ENCODE assay signal across 9 cellular contexts in the genomic region with DNA sequence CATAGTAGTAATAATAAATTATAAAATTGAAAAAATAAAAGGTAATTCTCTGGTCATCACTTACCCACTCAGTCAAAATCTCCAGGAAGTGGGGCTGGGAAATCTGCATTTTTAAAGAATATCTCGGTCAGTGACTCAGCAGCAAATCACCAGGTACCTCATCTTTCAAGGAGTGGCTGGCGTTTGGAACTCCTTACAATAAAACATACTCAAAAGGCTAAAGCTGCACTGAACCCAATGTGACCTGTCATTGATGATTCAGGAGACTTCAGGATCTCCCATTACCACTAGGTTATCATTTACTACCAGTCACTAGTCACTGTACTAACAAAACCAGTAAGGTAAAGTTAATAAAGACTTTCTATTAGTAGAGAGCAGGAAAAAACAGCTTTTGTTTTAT. TPM values are rescaled to one million over a fixed set of nuclear protein-coding genes. Genes with fewer than 3 reads are reported as not detected.
A peak's percentile ranks its signal among the peaks of the same experiment; 100 is the strongest.
DNase-seq lines count a peak whose midpoint lies in the region; ATAC-seq and TF ChIP-seq lines count a peak whose summit lies in the region.
"Had no signal": no experiment of that assay in that cellular context is flagged by ENCODE, and none has a peak within 500 bp of the region (broad histone marks: within the 10 kb centered on the region; RNA-seq: fewer than 3 reads in every experiment).

No MANE protein-coding gene starts in this region.

- H3K36me3 Mint-ChIP-seq in mesothelial cell of epicardium: no peaks in the 10 kb centered on the region

- no peaks in the 10 kb centered on the region for H3K9me3 ChIP-seq in SJCRH30 (replicated peaks)

- no peak for TF ChIP-seq CTCF in mesothelial cell of epicardium (IDR thresholded peaks at IDR 0.05; ENCODE audit: unreplicated experiment)

- no peak overlapping the region for H3K27ac ChIP-seq in SJCRH30

- DNase-seq in EH (ENCODE audit: low read depth) (peak; percentile 55), HT1080 (ENCODE audit: low read depth) (peak; percentile 93), astrocyte of the hippocampus (ENCODE audit: low read depth, low spot score) (peak; percentile 60), mesothelial cell of epicardium (ENCODE audit: low spot score in 2 of 2, unreplicated experiment in 2 of 2) (no peak), SJCRH30 (no peak)
- DNase-seq: Right ventricle myocardium superior had no signal

- peaks cover 26% of the 10 kb centered on the region for H3K4me1 ChIP-seq in SJCRH30

- H3K27ac Mint-ChIP-seq in mesothelial cell of epicardium: peak overlapping the region; percentile 9

- no peaks in the 10 kb centered on the region for H3K27me3 ChIP-seq in SJCRH30

- no peak overlapping the region for H3K4me3 Mint-ChIP-seq in mesothelial cell of epicardium

- peaks cover 46% of the 10 kb centered on the region for H3K4me1 Mint-ChIP-seq in mesothelial cell of epicardium

- no peaks in the 10 kb centered on the region for H3K36me3 ChIP-seq in SJCRH30

- H3K4me3 ChIP-seq in SJCRH30: no peak overlapping the region

- H3K27me3 Mint-ChIP-seq in mesothelial cell of epicardium (ENCODE audit: low read depth): no peaks in the 10 kb centered on the region

- no peaks in the 10 kb centered on the region for H3K9me3 Mint-ChIP-seq in mesothelial cell of epicardium

- ATAC-seq in HG02870 (IDR thresholded peaks at IDR 0.05; ENCODE audit: unreplicated experiment) (no peak), HG03045 (IDR thresholded peaks at IDR 0.05; ENCODE audit: unreplicated experiment) (no peak)

RNA-seq across cellular contexts. Expression of gene RFFL, which starts 21.5 kb away (rescaled TPM):
- total RNA-seq in HT1080 (2014; rRNA removed; shearing (Covaris generic)): 20.7 and 23.7 TPM in 2 replicates
- polyA plus RNA-seq in HT1080 (2015; cell fraction: cytosol; rRNA removed): 19.1 and 24.6 TPM in 2 replicates
- polyA plus RNA-seq in HT1080 (2015; cell fraction: nucleus; rRNA removed): 15.9 TPM in 2 replicates
- total RNA-seq in mesothelial cell of epicardium: 15.8 to 19.8 TPM (median 16.7 TPM) in 3 replicates
- 10.9 and 13.7 TPM in 2 replicates for total RNA-seq in SJCRH30 (2014; rRNA removed; shearing (Covaris generic))

RNA-seq across cellular contexts. Expression of gene RAD51D, which starts 34.7 kb away (rescaled TPM):
- 8.6 and 10.1 TPM in 2 replicates for total RNA-seq in HT1080 (2014; rRNA removed; shearing (Covaris generic))
- polyA plus RNA-seq in HT1080 (2015; cell fraction: cytosol; rRNA removed): 12.5 and 13.4 TPM in 2 replicates
- polyA plus RNA-seq in HT1080 (2015; cell fraction: nucleus; rRNA removed): 17.0 and 21.2 TPM in 2 replicates
- 12.0 to 17.2 TPM (median 14.8 TPM) in 3 replicates for total RNA-seq in mesothelial cell of epicardium
- 8.2 and 9.7 TPM in 2 replicates for total RNA-seq in SJCRH30 (2014; rRNA removed; shearing (Covaris generic))

RNA-seq across cellular contexts. Expression of gene FNDC8, which starts 36.4 kb away (rescaled TPM):
- total RNA-seq in HT1080 (2014; rRNA removed; shearing (Covaris generic)): not detected in 2 replicates
- polyA plus RNA-seq in HT1080 (2015; cell fraction: cytosol; rRNA removed): not detected in 2 replicates
- polyA plus RNA-seq in HT1080 (2015; cell fraction: nucleus; rRNA removed): not detected in 2 replicates
- not detected in 3 replicates for total RNA-seq in mesothelial cell of epicardium
- total RNA-seq in SJCRH30 (2014; rRNA removed; shearing (Covaris generic)): not detected in 2 replicates
- total RNA-seq: Right ventricle myocardium superior had no signal
- polyA plus RNA-seq: neural cell had no signal

RNA-seq across cellular contexts. Expression of gene NLE1, which starts 57.1 kb away (rescaled TPM):
- 42.9 and 47.2 TPM in 2 replicates for total RNA-seq in HT1080 (2014; rRNA removed; shearing (Covaris generic))
- polyA plus RNA-seq in HT1080 (2015; cell fraction: cytosol; rRNA removed): 23.8 and 27.7 TPM in 2 replicates
- 26.7 and 27.8 TPM in 2 replicates for polyA plus RNA-seq in HT1080 (2015; cell fraction: nucleus; rRNA removed)
- total RNA-seq in mesothelial cell of epicardium: 22.4 to 23.8 TPM (median 22.9 TPM) in 3 replicates
- 23.9 and 24.9 TPM in 2 replicates for total RNA-seq in SJCRH30 (2014; rRNA removed; shearing (Covaris generic))

Comparison
In these comparisons a context has a peak if more than half of its experiments do, and no peak if none do; other contexts are left out.
1. DNase-seq: peak in EH (single experiment), HT1080 (single experiment) and astrocyte of the hippocampus (single experiment); none in mesothelial cell of epicardium (0 of 2) and SJCRH30 (0 of 2).